Comparison of ENCODE assay signal across 1 cellular context in the genomic region with DNA sequence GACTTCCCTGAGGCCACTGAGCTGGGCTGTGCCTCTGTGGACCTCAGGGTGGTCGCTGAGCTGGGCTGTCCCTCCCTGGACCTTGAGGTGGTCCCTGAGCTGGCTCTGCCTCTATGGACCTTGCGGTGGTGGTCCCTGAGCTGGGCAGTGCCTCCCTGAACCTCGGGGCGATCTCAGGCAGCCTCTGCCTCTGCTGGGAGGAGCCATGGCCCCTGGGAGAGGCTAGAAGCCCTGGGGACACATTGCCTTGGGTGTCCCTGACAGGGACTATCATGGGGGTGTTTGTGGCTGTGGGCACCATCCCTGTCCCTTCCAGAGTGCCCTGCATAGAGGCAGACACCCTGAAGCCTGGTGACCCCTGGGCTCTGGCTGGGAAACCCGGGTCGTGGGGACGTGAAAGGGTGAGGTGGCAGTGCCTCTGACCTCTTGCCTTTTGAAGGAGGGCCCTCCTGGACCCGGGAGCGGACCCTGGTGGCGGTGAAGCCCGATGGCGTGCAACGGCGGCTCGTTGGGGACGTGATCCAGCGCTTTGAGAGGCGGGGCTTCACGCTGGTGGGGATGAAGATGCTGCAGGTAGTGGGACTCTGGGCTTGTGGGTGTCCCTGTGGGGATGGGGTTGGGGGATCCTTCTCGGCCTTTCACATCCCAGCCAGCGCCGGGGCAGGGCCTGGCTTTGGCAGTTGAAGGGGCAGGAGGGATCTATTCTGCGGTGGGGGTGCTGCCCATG.
TF ChIP-seq lines count a peak whose summit lies in the region.

No MANE protein-coding gene starts in this region.

TF ChIP-seq in K562, 482 proteins besides CTCF, POLR2A, EP300 and RAD21 (continued from another document and continues in another):
- TF ChIP-seq POLR2G (IDR thresholded peaks at IDR 0.05; ENCODE audit: low read depth, low read length) = peak; percentile 61
- no peak for TF ChIP-seq ZNF431 (CRISPR knock-in tag; IDR thresholded peaks at IDR 0.05)
- no peak for TF ChIP-seq GTF2E2 (tag; IDR thresholded peaks at IDR 0.05)
- TF ChIP-seq, protein P1, sequence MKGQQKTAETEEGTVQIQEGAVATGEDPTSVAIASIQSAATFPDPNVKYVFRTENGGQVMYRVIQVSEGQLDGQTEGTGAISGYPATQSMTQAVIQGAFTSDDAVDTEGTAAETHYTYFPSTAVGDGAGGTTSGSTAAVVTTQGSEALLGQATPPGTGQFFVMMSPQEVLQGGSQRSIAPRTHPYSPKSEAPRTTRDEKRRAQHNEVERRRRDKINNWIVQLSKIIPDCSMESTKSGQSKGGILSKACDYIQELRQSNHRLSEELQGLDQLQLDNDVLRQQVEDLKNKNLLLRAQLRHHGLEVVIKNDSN (CRISPR knock-in tag; IDR thresholded peaks at IDR 0.05) = 0 out of 2 replicates have a peak, but pooled peaks have one; percentile 23
- TF ChIP-seq, protein P2, sequence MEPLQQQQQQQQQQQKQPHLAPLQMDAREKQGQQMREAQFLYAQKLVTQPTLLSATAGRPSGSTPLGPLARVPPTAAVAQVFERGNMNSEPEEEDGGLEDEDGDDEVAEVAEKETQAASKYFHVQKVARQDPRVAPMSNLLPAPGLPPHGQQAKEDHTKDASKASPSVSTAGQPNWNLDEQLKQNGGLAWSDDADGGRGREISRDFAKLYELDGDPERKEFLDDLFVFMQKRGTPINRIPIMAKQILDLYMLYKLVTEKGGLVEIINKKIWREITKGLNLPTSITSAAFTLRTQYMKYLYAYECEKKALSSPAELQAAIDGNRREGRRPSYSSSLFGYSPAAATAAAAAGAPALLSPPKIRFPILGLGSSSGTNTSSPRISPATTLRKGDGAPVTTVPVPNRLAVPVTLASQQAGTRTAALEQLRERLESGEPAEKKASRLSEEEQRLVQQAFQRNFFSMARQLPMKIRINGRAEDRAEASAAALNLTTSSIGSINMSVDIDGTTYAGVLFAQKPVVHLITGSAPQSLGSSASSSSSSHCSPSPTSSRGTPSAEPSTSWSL (CRISPR knock-in tag; IDR thresholded peaks at IDR 0.05; ENCODE audit: borderline replicate concordance) = no peak
- no peak for TF ChIP-seq POLR2B (IDR thresholded peaks at IDR 0.05; ENCODE audit: low read depth, partially characterized antibody)
- TF ChIP-seq CHCHD3 (CRISPR knock-in tag; IDR thresholded peaks at IDR 0.05) = no peak
- TF ChIP-seq CREB1 (IDR thresholded peaks at IDR 0.05) = no peak
- no peak for TF ChIP-seq CREB1 (CRISPR knock-in tag; IDR thresholded peaks at IDR 0.05)
- no peak for TF ChIP-seq BRD9 (IDR thresholded peaks at IDR 0.05; ENCODE audit: low read depth, partially characterized antibody)
- no peak for TF ChIP-seq BACH1 (tag; IDR thresholded peaks at IDR 0.05)
- peak; percentile 57 for TF ChIP-seq ZFX (CRISPR knock-in tag; IDR thresholded peaks at IDR 0.05)
- TF ChIP-seq L3MBTL2 (IDR thresholded peaks at IDR 0.05) = 0 out of 2 replicates have a peak, but pooled peaks have one; percentile 15
- TF ChIP-seq CBFA2T3 (IDR thresholded peaks at IDR 0.05) = no peak
- no peak for TF ChIP-seq TBP (optimal IDR thresholded peaks at IDR 0.05; ENCODE audit: low read depth, low read length)
- TF ChIP-seq JUNB (CRISPR knock-in tag; conservative IDR thresholded peaks at IDR 0.05) = no peak
- no peak for TF ChIP-seq GTF2A2 (tag; IDR thresholded peaks at IDR 0.05)
- TF ChIP-seq, protein P3, sequence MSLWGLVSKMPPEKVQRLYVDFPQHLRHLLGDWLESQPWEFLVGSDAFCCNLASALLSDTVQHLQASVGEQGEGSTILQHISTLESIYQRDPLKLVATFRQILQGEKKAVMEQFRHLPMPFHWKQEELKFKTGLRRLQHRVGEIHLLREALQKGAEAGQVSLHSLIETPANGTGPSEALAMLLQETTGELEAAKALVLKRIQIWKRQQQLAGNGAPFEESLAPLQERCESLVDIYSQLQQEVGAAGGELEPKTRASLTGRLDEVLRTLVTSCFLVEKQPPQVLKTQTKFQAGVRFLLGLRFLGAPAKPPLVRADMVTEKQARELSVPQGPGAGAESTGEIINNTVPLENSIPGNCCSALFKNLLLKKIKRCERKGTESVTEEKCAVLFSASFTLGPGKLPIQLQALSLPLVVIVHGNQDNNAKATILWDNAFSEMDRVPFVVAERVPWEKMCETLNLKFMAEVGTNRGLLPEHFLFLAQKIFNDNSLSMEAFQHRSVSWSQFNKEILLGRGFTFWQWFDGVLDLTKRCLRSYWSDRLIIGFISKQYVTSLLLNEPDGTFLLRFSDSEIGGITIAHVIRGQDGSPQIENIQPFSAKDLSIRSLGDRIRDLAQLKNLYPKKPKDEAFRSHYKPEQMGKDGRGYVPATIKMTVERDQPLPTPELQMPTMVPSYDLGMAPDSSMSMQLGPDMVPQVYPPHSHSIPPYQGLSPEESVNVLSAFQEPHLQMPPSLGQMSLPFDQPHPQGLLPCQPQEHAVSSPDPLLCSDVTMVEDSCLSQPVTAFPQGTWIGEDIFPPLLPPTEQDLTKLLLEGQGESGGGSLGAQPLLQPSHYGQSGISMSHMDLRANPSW (CRISPR knock-in tag; IDR thresholded peaks at IDR 0.05) = no peak
- no peak for TF ChIP-seq TEAD4 (IDR thresholded peaks at IDR 0.05; ENCODE audit: low read length)
- TF ChIP-seq TEAD4 (CRISPR knock-in tag; IDR thresholded peaks at IDR 0.05; ENCODE audit: borderline replicate concordance) = no peak
- TF ChIP-seq, protein P4, sequence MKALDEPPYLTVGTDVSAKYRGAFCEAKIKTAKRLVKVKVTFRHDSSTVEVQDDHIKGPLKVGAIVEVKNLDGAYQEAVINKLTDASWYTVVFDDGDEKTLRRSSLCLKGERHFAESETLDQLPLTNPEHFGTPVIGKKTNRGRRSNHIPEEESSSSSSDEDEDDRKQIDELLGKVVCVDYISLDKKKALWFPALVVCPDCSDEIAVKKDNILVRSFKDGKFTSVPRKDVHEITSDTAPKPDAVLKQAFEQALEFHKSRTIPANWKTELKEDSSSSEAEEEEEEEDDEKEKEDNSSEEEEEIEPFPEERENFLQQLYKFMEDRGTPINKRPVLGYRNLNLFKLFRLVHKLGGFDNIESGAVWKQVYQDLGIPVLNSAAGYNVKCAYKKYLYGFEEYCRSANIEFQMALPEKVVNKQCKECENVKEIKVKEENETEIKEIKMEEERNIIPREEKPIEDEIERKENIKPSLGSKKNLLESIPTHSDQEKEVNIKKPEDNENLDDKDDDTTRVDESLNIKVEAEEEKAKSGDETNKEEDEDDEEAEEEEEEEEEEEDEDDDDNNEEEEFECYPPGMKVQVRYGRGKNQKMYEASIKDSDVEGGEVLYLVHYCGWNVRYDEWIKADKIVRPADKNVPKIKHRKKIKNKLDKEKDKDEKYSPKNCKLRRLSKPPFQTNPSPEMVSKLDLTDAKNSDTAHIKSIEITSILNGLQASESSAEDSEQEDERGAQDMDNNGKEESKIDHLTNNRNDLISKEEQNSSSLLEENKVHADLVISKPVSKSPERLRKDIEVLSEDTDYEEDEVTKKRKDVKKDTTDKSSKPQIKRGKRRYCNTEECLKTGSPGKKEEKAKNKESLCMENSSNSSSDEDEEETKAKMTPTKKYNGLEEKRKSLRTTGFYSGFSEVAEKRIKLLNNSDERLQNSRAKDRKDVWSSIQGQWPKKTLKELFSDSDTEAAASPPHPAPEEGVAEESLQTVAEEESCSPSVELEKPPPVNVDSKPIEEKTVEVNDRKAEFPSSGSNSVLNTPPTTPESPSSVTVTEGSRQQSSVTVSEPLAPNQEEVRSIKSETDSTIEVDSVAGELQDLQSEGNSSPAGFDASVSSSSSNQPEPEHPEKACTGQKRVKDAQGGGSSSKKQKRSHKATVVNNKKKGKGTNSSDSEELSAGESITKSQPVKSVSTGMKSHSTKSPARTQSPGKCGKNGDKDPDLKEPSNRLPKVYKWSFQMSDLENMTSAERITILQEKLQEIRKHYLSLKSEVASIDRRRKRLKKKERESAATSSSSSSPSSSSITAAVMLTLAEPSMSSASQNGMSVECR (CRISPR knock-in tag; IDR thresholded peaks at IDR 0.05) = peak; percentile 45; the same call in 1 of the 2 replicates
- no peak for TF ChIP-seq PHTF2 (CRISPR knock-in tag; IDR thresholded peaks at IDR 0.05)
- no peak for TF ChIP-seq ZNF584 (CRISPR knock-in tag; IDR thresholded peaks at IDR 0.05; ENCODE audit: low read depth)
- TF ChIP-seq SIX5 (IDR thresholded peaks at IDR 0.05; ENCODE audit: borderline replicate concordance in 1 of 2, insufficient read depth in 1 of 2, low read depth in 1 of 2, low read length in 2 of 2) = 0 out of 4 replicates have a peak, but pooled peaks of 1 of the 2 experiments have one; percentile 13
- TF ChIP-seq KDM2B (CRISPR knock-in tag; IDR thresholded peaks at IDR 0.05) = no peak
- no peak for TF ChIP-seq ZNF23 (CRISPR knock-in tag; IDR thresholded peaks at IDR 0.05)
- TF ChIP-seq POLR2AphosphoS5 (IDR thresholded peaks at IDR 0.05; ENCODE audit: control insufficient read depth, insufficient read depth, low read depth, low read length) = no peak
- TF ChIP-seq RBM34 (IDR thresholded peaks at IDR 0.05; ENCODE audit: borderline replicate concordance, insufficient read depth, low read length) = no peak
- TF ChIP-seq, protein P5, sequence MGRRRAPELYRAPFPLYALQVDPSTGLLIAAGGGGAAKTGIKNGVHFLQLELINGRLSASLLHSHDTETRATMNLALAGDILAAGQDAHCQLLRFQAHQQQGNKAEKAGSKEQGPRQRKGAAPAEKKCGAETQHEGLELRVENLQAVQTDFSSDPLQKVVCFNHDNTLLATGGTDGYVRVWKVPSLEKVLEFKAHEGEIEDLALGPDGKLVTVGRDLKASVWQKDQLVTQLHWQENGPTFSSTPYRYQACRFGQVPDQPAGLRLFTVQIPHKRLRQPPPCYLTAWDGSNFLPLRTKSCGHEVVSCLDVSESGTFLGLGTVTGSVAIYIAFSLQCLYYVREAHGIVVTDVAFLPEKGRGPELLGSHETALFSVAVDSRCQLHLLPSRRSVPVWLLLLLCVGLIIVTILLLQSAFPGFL (CRISPR knock-in tag; IDR thresholded peaks at IDR 0.05) = no peak
- 0 out of 2 replicates have a peak, but pooled peaks have one; percentile 20 for TF ChIP-seq CREM (IDR thresholded peaks at IDR 0.05; ENCODE audit: low read depth)
- TF ChIP-seq ARID1B (IDR thresholded peaks at IDR 0.05) = no peak
- TF ChIP-seq ZNF780A (CRISPR knock-in tag; IDR thresholded peaks at IDR 0.05) = no peak
- TF ChIP-seq BHLHE40 (IDR thresholded peaks at IDR 0.05; ENCODE audit: low read length) = no peak
- TF ChIP-seq NONO (IDR thresholded peaks at IDR 0.05; ENCODE audit: low read depth in 2 of 2, low read length in 1 of 2) = 0 out of 4 replicates have a peak, but pooled peaks of 1 of the 2 experiments have one; percentile 35
- peak in 1 of 2 experiments; percentile 34; a peak in 1 of 4 replicates for TF ChIP-seq MAZ (CRISPR knock-in tag; conservative IDR thresholded peaks at IDR 0.05 in 1 of 2, IDR thresholded peaks at IDR 0.05 in 1 of 2)
- no peak for TF ChIP-seq FOS (IDR thresholded peaks at IDR 0.05; ENCODE audit: extremely low read depth, insufficient read length)
- TF ChIP-seq, protein P6, sequence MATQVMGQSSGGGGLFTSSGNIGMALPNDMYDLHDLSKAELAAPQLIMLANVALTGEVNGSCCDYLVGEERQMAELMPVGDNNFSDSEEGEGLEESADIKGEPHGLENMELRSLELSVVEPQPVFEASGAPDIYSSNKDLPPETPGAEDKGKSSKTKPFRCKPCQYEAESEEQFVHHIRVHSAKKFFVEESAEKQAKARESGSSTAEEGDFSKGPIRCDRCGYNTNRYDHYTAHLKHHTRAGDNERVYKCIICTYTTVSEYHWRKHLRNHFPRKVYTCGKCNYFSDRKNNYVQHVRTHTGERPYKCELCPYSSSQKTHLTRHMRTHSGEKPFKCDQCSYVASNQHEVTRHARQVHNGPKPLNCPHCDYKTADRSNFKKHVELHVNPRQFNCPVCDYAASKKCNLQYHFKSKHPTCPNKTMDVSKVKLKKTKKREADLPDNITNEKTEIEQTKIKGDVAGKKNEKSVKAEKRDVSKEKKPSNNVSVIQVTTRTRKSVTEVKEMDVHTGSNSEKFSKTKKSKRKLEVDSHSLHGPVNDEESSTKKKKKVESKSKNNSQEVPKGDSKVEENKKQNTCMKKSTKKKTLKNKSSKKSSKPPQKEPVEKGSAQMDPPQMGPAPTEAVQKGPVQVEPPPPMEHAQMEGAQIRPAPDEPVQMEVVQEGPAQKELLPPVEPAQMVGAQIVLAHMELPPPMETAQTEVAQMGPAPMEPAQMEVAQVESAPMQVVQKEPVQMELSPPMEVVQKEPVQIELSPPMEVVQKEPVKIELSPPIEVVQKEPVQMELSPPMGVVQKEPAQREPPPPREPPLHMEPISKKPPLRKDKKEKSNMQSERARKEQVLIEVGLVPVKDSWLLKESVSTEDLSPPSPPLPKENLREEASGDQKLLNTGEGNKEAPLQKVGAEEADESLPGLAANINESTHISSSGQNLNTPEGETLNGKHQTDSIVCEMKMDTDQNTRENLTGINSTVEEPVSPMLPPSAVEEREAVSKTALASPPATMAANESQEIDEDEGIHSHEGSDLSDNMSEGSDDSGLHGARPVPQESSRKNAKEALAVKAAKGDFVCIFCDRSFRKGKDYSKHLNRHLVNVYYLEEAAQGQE (CRISPR knock-in tag; IDR thresholded peaks at IDR 0.05; ENCODE audit: low read depth) = no peak
- TF ChIP-seq RBFOX2 (IDR thresholded peaks at IDR 0.05; ENCODE audit: low read depth, low read length) = 0 out of 2 replicates have a peak, but pooled peaks have one; percentile 39
- TF ChIP-seq KLF13 (tag; IDR thresholded peaks at IDR 0.05; ENCODE audit: borderline replicate concordance, low read depth) = no peak
- TF ChIP-seq BRCA1 (IDR thresholded peaks at IDR 0.05) = no peak
- TF ChIP-seq BRCA1 (CRISPR knock-in tag; IDR thresholded peaks at IDR 0.05) = no peak
- TF ChIP-seq, protein P7, sequence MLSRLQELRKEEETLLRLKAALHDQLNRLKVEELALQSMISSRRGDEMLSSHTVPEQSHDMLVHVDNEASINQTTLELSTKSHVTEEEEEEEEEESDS (CRISPR knock-in tag; IDR thresholded peaks at IDR 0.05) = no peak
